ENCODE assay signal across 8 cellular contexts in the genomic region with DNA sequence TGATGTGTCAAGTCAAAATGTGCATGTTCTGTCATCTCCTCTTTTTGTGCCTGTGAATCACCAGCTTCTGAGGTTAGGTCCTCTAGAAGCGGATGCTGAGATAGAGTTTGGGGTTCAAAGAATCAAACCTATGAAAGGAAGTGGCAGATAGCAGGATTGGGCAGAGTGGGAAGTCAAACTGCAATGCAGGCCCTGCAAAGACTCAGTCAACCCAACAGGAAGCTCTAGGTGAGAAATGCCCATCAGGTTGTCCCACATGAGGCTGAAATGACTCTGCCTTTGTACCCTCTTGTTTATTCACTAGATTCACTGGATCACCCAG. TPM values are rescaled to one million over a fixed set of nuclear protein-coding genes. Genes with fewer than 3 reads are reported as not detected.
DNase-seq lines count a peak whose midpoint lies in the region; ATAC-seq and TF ChIP-seq lines count a peak whose summit lies in the region.

No MANE protein-coding gene starts in this region.

- no peaks in the 10 kb centered on the region for H3K36me3 ChIP-seq in OCI-LY1 (ENCODE audit: insufficient read depth, low read length)

- peaks cover 6% of the 10 kb centered on the region for H3K4me1 ChIP-seq in OCI-LY1 (ENCODE audit: insufficient read depth, low read length, severe bottlenecking)

- CTCF ChIA-PET in activated naive CD4-positive, alpha-beta T cell treated with anti-CD3 and anti-CD28 coated beads for 36 hours (lab: Charles Lee) = interaction anchor here (1.3 to 1.6 kb wide), 2 partner anchors 127 to 198 kb away, joined by 4 read pairs; no protein-coding TSS in a partner anchor

- no peak overlapping the region for H3K4me2 ChIP-seq in OCI-LY1 (ENCODE audit: low read length)

- H3K79me2 ChIP-seq in OCI-LY1 (ENCODE audit: insufficient read depth, low read length) = no peaks in the 10 kb centered on the region

- no peak overlapping the region for H3K4me3 Mint-ChIP-seq in activated naive CD4-positive, alpha-beta T cell treated with anti-CD3 and anti-CD28 coated beads for 36 hours
- no peak overlapping the region for H3K4me3 Mint-ChIP-seq in type B pancreatic cell

- DNase-seq in activated naive CD4-positive, alpha-beta T cell treated with anti-CD3 and anti-CD28 coated beads for 36 hours = peak; percentile 83
- DNase-seq in stimulated activated CD4-positive, alpha-beta T cell treated with anti-CD3 and anti-CD28 coated beads, Interleukin-4, amount 100 ng/mL, for 4 hours = peak; percentile 25 to 58
- DNase-seq in inferior parietal cortex (ENCODE audit: extremely low spot score) (no peak), coronary artery (ENCODE audit: low spot score) (no peak), NCI-H510A treated with DMSO at 0.1 percent for 48 hours (lab: John Stamatoyannopoulos, UW) (no peak), type B pancreatic cell (ENCODE audit: extremely low spot score, unreplicated experiment) (no peak)

- no peak for TF ChIP-seq CTCF in OCI-LY1 (IDR thresholded peaks at IDR 0.05; ENCODE audit: low read length)
- TF ChIP-seq CTCF in coronary artery (IDR thresholded peaks at IDR 0.05) = no peak
- no peak for TF ChIP-seq CTCF in type B pancreatic cell (conservative IDR thresholded peaks at IDR 0.05)

- peak overlapping the region; percentile 83 for H2AFZ ChIP-seq in OCI-LY1 (ENCODE audit: low read length)

- peak; percentile 38 for ATAC-seq in GM19351 (IDR thresholded peaks at IDR 0.05; ENCODE audit: unreplicated experiment)

- intact Hi-C loops in activated naive CD4-positive, alpha-beta T cell treated with anti-CD3 and anti-CD28 coated beads for 36 hours (cut with micrococcal nuclease) = loop anchor here (1.0 to 2.0 kb wide), 9 partner anchors 40 to 219 kb away; partner anchors contain the start of genes FBXO33, GEMIN2, PNN and SEC23A

- no peak overlapping the region for H3K27ac ChIP-seq in OCI-LY1 (ENCODE audit: low read depth, low read length, poor library complexity, severe bottlenecking)
- H3K27ac ChIP-seq in coronary artery = no peak overlapping the region

- no peaks in the 10 kb centered on the region for H3F3A ChIP-seq in OCI-LY1 (ENCODE audit: insufficient read depth, low read length)

- no peaks in the 10 kb centered on the region for H3K27me3 ChIP-seq in OCI-LY1 (ENCODE audit: insufficient read depth, low read length)

- H3K9me3 ChIP-seq in OCI-LY1 (ENCODE audit: low read length) = no peaks in the 10 kb centered on the region

- no peak overlapping the region for H3K4me3 ChIP-seq in OCI-LY1 (ENCODE audit: low read depth, low read length, poor library complexity, severe bottlenecking)
- H3K4me3 ChIP-seq in coronary artery = no peak overlapping the region

- H3K27me3 Mint-ChIP-seq in activated naive CD4-positive, alpha-beta T cell treated with anti-CD3 and anti-CD28 coated beads for 36 hours (ENCODE audit: low read depth) = no peaks in the 10 kb centered on the region
- H3K27me3 Mint-ChIP-seq in type B pancreatic cell = no peaks in the 10 kb centered on the region

- H3K9me2 ChIP-seq in OCI-LY1 (ENCODE audit: low read depth, low read length) = no peaks in the 10 kb centered on the region

- peak overlapping the region; percentile 90 for H3K27ac Mint-ChIP-seq in activated naive CD4-positive, alpha-beta T cell treated with anti-CD3 and anti-CD28 coated beads for 36 hours
- no peak overlapping the region for H3K27ac Mint-ChIP-seq in type B pancreatic cell

- H3K9me3 Mint-ChIP-seq in activated naive CD4-positive, alpha-beta T cell treated with anti-CD3 and anti-CD28 coated beads for 36 hours = no peaks in the 10 kb centered on the region
- no peaks in the 10 kb centered on the region for H3K9me3 Mint-ChIP-seq in type B pancreatic cell

- H4K20me1 ChIP-seq in OCI-LY1 (ENCODE audit: insufficient read depth, low read length) = no peaks in the 10 kb centered on the region

- peaks cover 38% of the 10 kb centered on the region for H3K4me1 Mint-ChIP-seq in activated naive CD4-positive, alpha-beta T cell treated with anti-CD3 and anti-CD28 coated beads for 36 hours (ENCODE audit: low read depth)
- H3K4me1 Mint-ChIP-seq in type B pancreatic cell (ENCODE audit: unreplicated experiment) = no peaks in the 10 kb centered on the region

- no peaks in the 10 kb centered on the region for H3K36me3 Mint-ChIP-seq in activated naive CD4-positive, alpha-beta T cell treated with anti-CD3 and anti-CD28 coated beads for 36 hours (ENCODE audit: low read depth)
- H3K36me3 Mint-ChIP-seq in type B pancreatic cell = no peaks in the 10 kb centered on the region

- H3K9ac ChIP-seq in OCI-LY1 (ENCODE audit: low read length) = no peak overlapping the region

RNA-seq across cellular contexts. Expression of gene MIA2, which starts 4.5 kb away (rescaled TPM):
- 10 to 100 TPM; 19.9 to 20.9 TPM for total RNA-seq in activated naive CD4-positive, alpha-beta T cell treated with anti-CD3 and anti-CD28 coated beads for 36 hours
- total RNA-seq in type B pancreatic cell (ENCODE audit: low replicate concordance) = 23.5 and 37.6 TPM in 2 replicates

RNA-seq across cellular contexts. Expression of gene PNN, which starts 54.1 kb away (rescaled TPM):
- total RNA-seq in activated naive CD4-positive, alpha-beta T cell treated with anti-CD3 and anti-CD28 coated beads for 36 hours = 100 to 1,000 TPM in 1 of 2 experiments, 10 to 100 TPM in 1; 99.6 to 100 TPM
- total RNA-seq in type B pancreatic cell (ENCODE audit: low replicate concordance) = 74.3 and 95.7 TPM in 2 replicates

RNA-seq across cellular contexts. Expression of gene TRAPPC6B, which starts 59.0 kb away (rescaled TPM):
- 10 to 100 TPM; 19.8 TPM for total RNA-seq in activated naive CD4-positive, alpha-beta T cell treated with anti-CD3 and anti-CD28 coated beads for 36 hours
- 19.0 and 19.5 TPM in 2 replicates for total RNA-seq in type B pancreatic cell (ENCODE audit: low replicate concordance)

Comparison
In these comparisons a context has a peak if more than half of its experiments do, and no peak if none do; other contexts are left out.
1. DNase-seq: peak in activated naive CD4-positive, alpha-beta T cell treated with anti-CD3 and anti-CD28 coated beads for 36 hours (single experiment) and stimulated activated CD4-positive, alpha-beta T cell treated with anti-CD3 and anti-CD28 coated beads, Interleukin-4, amount 100 ng/mL, for 4 hours (2 of 2); none in inferior parietal cortex (single experiment), coronary artery (single experiment), NCI-H510A treated with DMSO at 0.1 percent for 48 hours (single experiment) and type B pancreatic cell (single experiment).